Comparison of ENCODE assay signal across 10 cellular contexts in genomic region chr9:94340750-94341149, GRCh38. TPM values are rescaled to one million over a fixed set of nuclear protein-coding genes. Genes with fewer than 3 reads are reported as not detected.
"Had no signal": no experiment of that assay in that cellular context is flagged by ENCODE, and none has a peak within 500 bp of the region (broad histone marks: within the 10 kb centered on the region; RNA-seq: fewer than 3 reads in every experiment).

No MANE protein-coding gene starts in this region.

RNA-seq across cellular contexts. Expression of gene NUTM2F, which starts 12.3 kb away (rescaled TPM):
- total RNA-seq: PC-3, PC-9, Peyer's patch, Right ventricle myocardium inferior, Right ventricle myocardium superior, RPMI7951, SJCRH30, SJSA1, SK-MEL-5 had no signal
- polyA plus RNA-seq: SK-N-SH had no signal
